ENCODE assay signal across 9 cellular contexts in the genomic region with DNA sequence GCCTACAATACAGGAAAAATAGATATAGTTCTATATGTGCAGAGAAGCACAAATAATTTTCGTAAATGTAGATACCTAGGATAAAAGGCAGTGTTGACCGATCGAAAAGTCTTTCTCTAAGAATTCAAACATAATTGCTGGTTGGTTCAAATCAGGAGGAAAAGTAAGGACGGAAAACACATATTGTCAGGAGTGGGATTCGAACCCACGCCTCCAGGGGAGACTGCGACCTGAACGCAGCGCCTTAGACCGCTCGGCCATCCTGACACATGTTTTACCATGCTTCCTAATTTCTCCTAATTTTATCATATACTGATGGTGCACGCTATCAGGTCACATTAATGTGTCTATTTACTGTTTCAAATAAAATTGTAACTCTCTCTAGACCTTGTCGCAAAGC. TPM values are rescaled to one million over a fixed set of nuclear protein-coding genes. Genes with fewer than 3 reads are reported as not detected.
DNase-seq lines count a peak whose midpoint lies in the region; ATAC-seq lines count a peak whose summit lies in the region.
"Not testable (repeated sequence)": the region's sequence is repeated elsewhere in the genome, so short reads cannot be mapped to it uniquely, and the experiment has no call there.
"Had no signal": no experiment of that assay in that cellular context is flagged by ENCODE, and none has a peak within 500 bp of the region (broad histone marks: within the 10 kb centered on the region; RNA-seq: fewer than 3 reads in every experiment).

No MANE protein-coding gene starts in this region.

- peak overlapping the region; percentile 76 for H3K4me3 ChIP-seq in ACC112 (ENCODE audit: low read depth, low read length)
- H3K4me3 ChIP-seq in skeletal muscle cell (ENCODE audit: low read depth, low read length) = peak overlapping the region; percentile 61

- CTCF ChIA-PET in activated CD4-positive, alpha-beta T cell treated with anti-CD3 and anti-CD28 coated beads for 36 hours (lab: Charles Lee) = interaction anchor here (0.6 to 1.3 kb wide), 2 partner anchors 9 to 122 kb away, joined by 3 to 4 read pairs; no protein-coding TSS in a partner anchor

- H3K36me3 ChIP-seq in ACC112 (ENCODE audit: insufficient read depth, low read length) = not testable (repeated sequence)

- H3K27me3 ChIP-seq in ACC112 (ENCODE audit: insufficient read depth, low read length) = not testable (repeated sequence)

- peak overlapping the region; percentile 55 for H2AFZ ChIP-seq in ACC112 (ENCODE audit: low read length, unreplicated experiment)

- not testable (repeated sequence) for H3K36me3 Mint-ChIP-seq in activated CD4-positive, alpha-beta T cell treated with anti-CD3 and anti-CD28 coated beads for 36 hours (ENCODE audit: low read depth)

- H3K27ac ChIP-seq in ACC112 (ENCODE audit: low read depth, low read length) (peak overlapping the region; percentile 55; the same call in 1 of the 2 replicates), caudate nucleus (ENCODE audit: low read depth, low read length) (peak overlapping the region; percentile 94)

- POLR2A ChIA-PET in activated CD4-positive, alpha-beta T cell treated with anti-CD3 and anti-CD28 coated beads for 36 hours (lab: Charles Lee) = interaction anchor here (0.8 kb wide), 1 partner anchor 10 kb away, joined by 3 read pairs; no protein-coding TSS in a partner anchor

- DNase-seq in NCI-H69 (lab: John Stamatoyannopoulos, UW) (peak; percentile 68), caudate nucleus (lab: John Stamatoyannopoulos, UW) (peak in 37 of 61 donors; percentile 12 to 74 (median 45)), iris pigment epithelial cell (ENCODE audit: low read depth) (peak; percentile 60)
- peak; percentile 80 for DNase-seq in activated CD4-positive, alpha-beta T cell treated with anti-CD3 and anti-CD28 coated beads for 36 hours
- DNase-seq in skeletal muscle cell (ENCODE audit: low read depth) = not testable (repeated sequence)

- peaks cover 14% of the 10 kb centered on the region for H3K4me1 ChIP-seq in ACC112 (ENCODE audit: control insufficient read depth, insufficient read depth, low read length, unreplicated experiment)

- ATAC-seq in GM18870 (IDR thresholded peaks at IDR 0.05; ENCODE audit: unreplicated experiment) (peak; percentile 30), HG03432 (IDR thresholded peaks at IDR 0.05; ENCODE audit: unreplicated experiment) (peak; percentile 41)
- peak; percentile 48 for ATAC-seq in activated CD4-positive, alpha-beta T cell treated with anti-CD3 and anti-CD28 coated beads for 36 hours

- H3K27ac Mint-ChIP-seq in activated CD4-positive, alpha-beta T cell treated with anti-CD3 and anti-CD28 coated beads for 36 hours = peak overlapping the region; percentile 94

- peak overlapping the region; percentile 84 for H3K4me3 Mint-ChIP-seq in activated CD4-positive, alpha-beta T cell treated with anti-CD3 and anti-CD28 coated beads for 36 hours

- not testable (repeated sequence) for H3K4me1 Mint-ChIP-seq in activated CD4-positive, alpha-beta T cell treated with anti-CD3 and anti-CD28 coated beads for 36 hours

- intact Hi-C loops in activated CD4-positive, alpha-beta T cell treated with anti-CD3 and anti-CD28 coated beads for 36 hours (cut with DNase I, micrococcal nuclease) = not testable (repeated sequence)

- H3K27me3 Mint-ChIP-seq in activated CD4-positive, alpha-beta T cell treated with anti-CD3 and anti-CD28 coated beads for 36 hours = not testable (repeated sequence)

- not testable (repeated sequence) for H3K79me2 ChIP-seq in ACC112 (ENCODE audit: control insufficient read depth, insufficient read depth, low read length, unreplicated experiment)

- H3K9me3 Mint-ChIP-seq in activated CD4-positive, alpha-beta T cell treated with anti-CD3 and anti-CD28 coated beads for 36 hours (ENCODE audit: low read depth) = not testable (repeated sequence)

RNA-seq across cellular contexts. Expression of a gene that starts 5.8 kb away (rescaled TPM):
- total RNA-seq in activated CD4-positive, alpha-beta T cell treated with anti-CD3 and anti-CD28 coated beads for 36 hours = under 1 TPM; 0.11 to 0.14 TPM

RNA-seq across cellular contexts. Expression of a gene that starts 19.5 kb away (rescaled TPM):
- total RNA-seq in activated CD4-positive, alpha-beta T cell treated with anti-CD3 and anti-CD28 coated beads for 36 hours = not detected
- total RNA-seq: activated CD8-positive, alpha-beta memory T cell treated with anti-CD3 and anti-CD28 coated beads for 36 hours had no signal

RNA-seq across cellular contexts. Expression of a gene that starts 24.9 kb away (rescaled TPM):
- total RNA-seq in activated CD4-positive, alpha-beta T cell treated with anti-CD3 and anti-CD28 coated beads for 36 hours = not detected
- total RNA-seq: activated CD8-positive, alpha-beta memory T cell treated with anti-CD3 and anti-CD28 coated beads for 36 hours had no signal
